2 cellular contexts compared by ENCODE assay signal in genomic region chr20:17941087-17941825, GRCh38.
TF ChIP-seq lines count a peak whose summit lies in the region.

No MANE protein-coding gene starts in this region.

TF ChIP-seq in GM12891, 5 proteins besides CTCF, POLR2A, EP300 and RAD21:
- peak; percentile 10; the same call in 1 of the 2 replicates for TF ChIP-seq POU2F2 (IDR thresholded peaks at IDR 0.05; ENCODE audit: low read depth, low read length)
- TF ChIP-seq TAF1 (IDR thresholded peaks at IDR 0.05; ENCODE audit: low read depth, low read length), result no peak
- TF ChIP-seq PAX5 (IDR thresholded peaks at IDR 0.05; ENCODE audit: insufficient read depth, low read length, severe bottlenecking), result no peak
- peak; percentile 47 for TF ChIP-seq POLR2AphosphoS5 (IDR thresholded peaks at IDR 0.05; ENCODE audit: low read depth, low read length)
- no peak for TF ChIP-seq SPI1 (IDR thresholded peaks at IDR 0.05; ENCODE audit: low read depth, low read length)

TF ChIP-seq in H1, 55 proteins besides CTCF, POLR2A, EP300 and RAD21 (continued from another document):
- TF ChIP-seq CEBPB (IDR thresholded peaks at IDR 0.05; ENCODE audit: low read depth, low read length) (no peak), CHD2 (IDR thresholded peaks at IDR 0.05; ENCODE audit: low read length) (no peak), SIN3A (conservative IDR thresholded peaks at IDR 0.05 in 1 of 2, IDR thresholded peaks at IDR 0.05 in 1 of 2; ENCODE audit: low read depth in 1 of 2, low read length in 2 of 2) (no peak), POLR2AphosphoS5 (IDR thresholded peaks at IDR 0.05; ENCODE audit: low read depth, low read length) (peak; percentile 76), PHF8 (conservative IDR thresholded peaks at IDR 0.05; ENCODE audit: low read depth, low read length) (no peak), ATF2 (IDR thresholded peaks at IDR 0.05; ENCODE audit: low read length) (0 out of 2 replicates have a peak, but pooled peaks have one; percentile 22), GTF2F1 (IDR thresholded peaks at IDR 0.05; ENCODE audit: borderline replicate concordance, low read depth, low read length) (no peak)
